In genomic region chr4:118287691-118288090, GRCh38 we compare ENCODE assay signal across 18 cellular contexts.
A peak's percentile ranks its signal among the peaks of the same experiment; 100 is the strongest.
DNase-seq lines count a peak whose midpoint lies in the region; ATAC-seq and TF ChIP-seq lines count a peak whose summit lies in the region.
"Had no signal": no experiment of that assay in that cellular context is flagged by ENCODE, and none has a peak within 500 bp of the region (broad histone marks: within the 10 kb centered on the region; RNA-seq: fewer than 3 reads in every experiment).

No MANE protein-coding gene starts in this region.

- DNase-seq in RWPE2 (ENCODE audit: low spot score) (no peak), fibroblast of gingiva (ENCODE audit: low read depth) (peak; percentile 71), left lobe of liver (ENCODE audit: low spot score) (no peak), NCI-H1417 treated with DMSO at 0.1 percent for 48 hours (lab: John Stamatoyannopoulos, UW) (no peak), Calu3 (no peak), mesothelial cell of epicardium (ENCODE audit: low spot score in 2 of 2, unreplicated experiment in 2 of 2) (no peak), body of pancreas (no peak)
- DNase-seq: KBM-7, NCI-H1092, NCI-H1694, NCI-H345, NCI-H69, PC-9 had no signal

- H3K27ac Mint-ChIP-seq in Calu3 (ENCODE audit: unreplicated experiment) (no peak overlapping the region), mesothelial cell of epicardium (no peak overlapping the region)

- no peak overlapping the region for H2AFZ ChIP-seq in ACC112 (ENCODE audit: low read length, unreplicated experiment)
- H2AFZ ChIP-seq: PC-9 had no signal

- peak overlapping the region; percentile 73 for H3K27ac ChIP-seq in ACC112 (ENCODE audit: low read depth, low read length)
- H3K27ac ChIP-seq in RWPE2 (ENCODE audit: poor library complexity, severe bottlenecking) = peak overlapping the region; percentile 17
- H3K27ac ChIP-seq in body of pancreas = no peak overlapping the region
- H3K27ac ChIP-seq: HL-60, PC-9 had no signal

- H3K9me3 ChIP-seq in RWPE2 (ENCODE audit: severe bottlenecking) (no peaks in the 10 kb centered on the region), body of pancreas (no peaks in the 10 kb centered on the region)

- H3K9me3 Mint-ChIP-seq in Calu3 (ENCODE audit: low read depth, unreplicated experiment) (no peaks in the 10 kb centered on the region), mesothelial cell of epicardium (no peaks in the 10 kb centered on the region)

- no TSS peak for BruUV-seq in Calu3 (replicated peaks; lab: Mats Ljungman, UMichigan)

- intact Hi-C loops in Calu3 (cut with micrococcal nuclease; ENCODE audit: unreplicated experiment) = no loop called here
- intact Hi-C loops in body of pancreas (cut with DNase I) = no loop called here

- TF ChIP-seq POLR2A in body of pancreas (IDR thresholded peaks at IDR 0.05) = no peak

- H3K36me3 ChIP-seq in ACC112 (ENCODE audit: insufficient read depth, low read length) = no peaks in the 10 kb centered on the region
- no peaks in the 10 kb centered on the region for H3K36me3 ChIP-seq in RWPE2 (ENCODE audit: low read depth)
- no peaks in the 10 kb centered on the region for H3K36me3 ChIP-seq in body of pancreas (replicated peaks in 1 of 2; ENCODE audit: insufficient read depth in 1 of 2, low read depth in 2 of 2)

- H3K36me3 Mint-ChIP-seq in Calu3 (ENCODE audit: insufficient read depth, unreplicated experiment) = peaks cover 17% of the 10 kb centered on the region
- H3K36me3 Mint-ChIP-seq in mesothelial cell of epicardium = no peaks in the 10 kb centered on the region
- H3K36me3 Mint-ChIP-seq: CD14-positive monocyte had no signal

- H3K4me1 ChIP-seq in ACC112 (ENCODE audit: control insufficient read depth, insufficient read depth, low read length, unreplicated experiment) = peaks cover 57% of the 10 kb centered on the region
- H3K4me1 ChIP-seq in RWPE2 (ENCODE audit: insufficient read depth, poor library complexity, severe bottlenecking) = peaks cover 25% of the 10 kb centered on the region
- H3K4me1 ChIP-seq in body of pancreas = peaks cover 4% of the 10 kb centered on the region

- ATAC-seq in RWPE2 (ENCODE audit: low read depth) (no peak), left lobe of liver (peak; percentile 46), body of pancreas (no peak)
- ATAC-seq: HCT116, Right ventricle myocardium inferior had no signal

- H3K27me3 ChIP-seq in ACC112 (ENCODE audit: insufficient read depth, low read length) (no peaks in the 10 kb centered on the region), RWPE2 (ENCODE audit: insufficient read depth, poor library complexity, severe bottlenecking) (no peaks in the 10 kb centered on the region), body of pancreas (no peaks in the 10 kb centered on the region)

- TF ChIP-seq CTCF in RWPE2 (IDR thresholded peaks at IDR 0.05; ENCODE audit: poor library complexity, severe bottlenecking) = no peak
- TF ChIP-seq CTCF in Calu3 (IDR thresholded peaks at IDR 0.05; ENCODE audit: unreplicated experiment) = no peak
- TF ChIP-seq CTCF in mesothelial cell of epicardium (IDR thresholded peaks at IDR 0.05; ENCODE audit: unreplicated experiment) = no peak
- TF ChIP-seq CTCF in body of pancreas (IDR thresholded peaks at IDR 0.05) = no peak

- no peaks in the 10 kb centered on the region for H3K79me2 ChIP-seq in ACC112 (ENCODE audit: control insufficient read depth, insufficient read depth, low read length, unreplicated experiment)

- H3K4me3 Mint-ChIP-seq in Calu3 (ENCODE audit: low read depth, unreplicated experiment) (no peak overlapping the region), mesothelial cell of epicardium (no peak overlapping the region)
- H3K4me3 Mint-ChIP-seq: CD14-positive monocyte had no signal

- H3K4me1 Mint-ChIP-seq in Calu3 (ENCODE audit: low read depth, unreplicated experiment) = peaks cover 23% of the 10 kb centered on the region
- H3K4me1 Mint-ChIP-seq in mesothelial cell of epicardium = peaks cover 31% of the 10 kb centered on the region

- H3K27me3 Mint-ChIP-seq in Calu3 (ENCODE audit: unreplicated experiment) = no peaks in the 10 kb centered on the region
- no peaks in the 10 kb centered on the region for H3K27me3 Mint-ChIP-seq in mesothelial cell of epicardium (ENCODE audit: low read depth)

- H3K4me3 ChIP-seq in ACC112 (ENCODE audit: low read depth, low read length) (no peak overlapping the region), RWPE2 (ENCODE audit: severe bottlenecking) (no peak overlapping the region), body of pancreas (no peak overlapping the region)
- H3K4me3 ChIP-seq: PC-9 had no signal

- CTCF ChIA-PET in Calu3 (lab: Charles Lee) = no interaction called here

Comparison
In these comparisons a context has a peak if more than half of its experiments do, and no peak if none do; other contexts are left out.
1. H3K27ac ChIP-seq: peak in ACC112 (single experiment) and RWPE2 (single experiment); none in body of pancreas (0 of 4).